ENCODE assay signal across 28 cellular contexts in genomic region chr5:78671609-78672008, GRCh38. TPM values are rescaled to one million over a fixed set of nuclear protein-coding genes. Genes with fewer than 3 reads are reported as not detected.
A peak's percentile ranks its signal among the peaks of the same experiment; 100 is the strongest.
DNase-seq lines count a peak whose midpoint lies in the region; ATAC-seq, FAIRE-seq and TF ChIP-seq lines count a peak whose summit lies in the region.
"Had no signal": no experiment of that assay in that cellular context is flagged by ENCODE, and none has a peak within 500 bp of the region (broad histone marks: within the 10 kb centered on the region; RNA-seq: fewer than 3 reads in every experiment).

No MANE protein-coding gene starts in this region.

- H3K9me3 ChIP-seq in testis = no peaks in the 10 kb centered on the region
- H3K9me3 ChIP-seq: Caco-2, esophagus squamous epithelium, heart right ventricle, tibial nerve had no signal

- in situ Hi-C loops in SK-MEL-5 (cut with HindIII; ENCODE audit: low pct_unique_long_range_greater_than_20kb, low sequenced_read_pairs) = no loop called here

- H3K27ac ChIP-seq in testis = peak overlapping the region in 1 of 2 donors; percentile 39
- H3K27ac ChIP-seq: esophagus squamous epithelium, heart right ventricle, tibial nerve had no signal

- H3K4me3 ChIP-seq in fibroblast of mammary gland (ENCODE audit: control insufficient read depth, low read depth, low read length) = no peak overlapping the region
- no peak overlapping the region for H3K4me3 ChIP-seq in testis
- H3K4me3 ChIP-seq: esophagus squamous epithelium, heart right ventricle, tibial nerve had no signal

- no peak for TF ChIP-seq POLR2A in testis (IDR thresholded peaks at IDR 0.05)

- TF ChIP-seq CTCF in fibroblast of mammary gland (conservative IDR thresholded peaks at IDR 0.05; ENCODE audit: control insufficient read depth, insufficient read depth, low read depth, low read length) (no peak), testis (IDR thresholded peaks at IDR 0.05) (no peak), D721Med (IDR thresholded peaks at IDR 0.05; ENCODE audit: insufficient read depth, missing control alignments) (no peak)

- no peaks in the 10 kb centered on the region for H3K27me3 ChIP-seq in testis
- H3K27me3 ChIP-seq: esophagus squamous epithelium, heart right ventricle, tibial nerve had no signal

- DNase-seq in HT-29 (ENCODE audit: low spot score) (peak; percentile 35), SK-MEL-5 (ENCODE audit: low read depth, low spot score) (peak; percentile 48), fibroblast of mammary gland (ENCODE audit: low read depth) (peak; percentile 16), testis (peak; percentile 50), NCI-H1417 (lab: John Stamatoyannopoulos, UW) (no peak), D721Med (ENCODE audit: insufficient read length, low spot score) (no peak)
- DNase-seq: activated CD4-positive, alpha-beta T cell treated with anti-CD3 and anti-CD28 coated beads, Interleukin-2, amount 10 ng/mL, durations not matched to agents 7 days and 5 days; activated CD8-positive, alpha-beta memory T cell treated with anti-CD3 and anti-CD28 coated beads, Interleukin-2, amount 50 U/mL, for 4 hours; activated effector memory CD4-positive, alpha-beta T cell treated with anti-CD3 and anti-CD28 coated beads, Interleukin-2, amount 50 U/mL, for 16 hours; amygdala; Caco-2; cerebellar nuclear complex; effector memory CD4-positive, alpha-beta T cell; esophagus squamous epithelium; heart right ventricle; immature natural killer cell; IMR-90; NCI-H1048; NCI-H2081; NCI-H510A treated with DMSO at 0.1 percent for 48 hours; right cardiac atrium; SHP77; stimulated activated naive B cell treated with anti-CD40 and anti-IgM and Interleukin-4, amounts not matched to agents 10 μg/mL and 1 μg/mL and 100 μg/mL, for 72 hours had no signal

- intact Hi-C loops in testis (cut with DNase I; ENCODE audit: low total_unique reads) = no loop called here

- WGBS in testis, 2 donors = 30 to 33% methylated on average over 4 of the region's 4 CpGs

- no peaks in the 10 kb centered on the region for H3K4me1 ChIP-seq in testis
- H3K4me1 ChIP-seq: esophagus squamous epithelium, tibial nerve had no signal

- no peak for ATAC-seq in HG03469 (IDR thresholded peaks at IDR 0.05; ENCODE audit: unreplicated experiment)
- ATAC-seq: heart right ventricle; right cardiac atrium; stimulated activated naive B cell treated with anti-CD40 and anti-IgM and Interleukin-4, amounts not matched to agents 10 μg/mL and 1 μg/mL and 100 μg/mL, for 72 hours had no signal

- no peaks in the 10 kb centered on the region for H3K36me3 ChIP-seq in testis (ENCODE audit: low read depth, missing control alignments)
- H3K36me3 ChIP-seq: esophagus squamous epithelium, heart right ventricle, tibial nerve had no signal

- no peak for FAIRE-seq in D721Med (lab: Jason Lieb, UNC)
- FAIRE-seq: G401.6, GM19239, H54 had no signal

RNA-seq across cellular contexts. Expression of gene LHFPL2, which starts 23.0 kb away (rescaled TPM):
- 11.7 and 18.9 TPM in 2 replicates for total RNA-seq in HT-29 (2014; rRNA removed; shearing (Covaris generic))
- total RNA-seq in SK-MEL-5 (2014; rRNA removed; shearing (Covaris generic)) = 57.2 and 58.0 TPM in 2 replicates
- 37.3 and 76.5 TPM in 2 replicates for polyA plus RNA-seq in SK-MEL-5 (2015; cell fraction: cytosol; rRNA removed)
- polyA plus RNA-seq in SK-MEL-5 (2015; cell fraction: nucleus; rRNA removed) = 41.1 and 55.8 TPM in 2 replicates
- 10 to 100 TPM; 42.8 to 48.6 TPM for total RNA-seq in testis
- polyA plus RNA-seq in testis (ENCODE audit: insufficient read depth, low read depth, low replicate concordance) = 24.8 TPM

Comparison
In these comparisons a context has a peak if more than half of its experiments do, and no peak if none do; other contexts are left out.
1. DNase-seq: peak in HT-29 (single experiment), SK-MEL-5 (single experiment), fibroblast of mammary gland (single experiment) and testis (single experiment); none in NCI-H1417 (0 of 3) and D721Med (single experiment).